Comparison of ENCODE assay signal across 9 cellular contexts in genomic region chr1:3490046-3490745, GRCh38.
"Had no signal": no experiment of that assay in that cellular context is flagged by ENCODE, and none has a peak within 500 bp of the region (broad histone marks: within the 10 kb centered on the region; RNA-seq: fewer than 3 reads in every experiment).

No MANE protein-coding gene starts in this region.

- H3K4me3 ChIP-seq: GM23338, K562 had no signal

- H3K27ac ChIP-seq: HL-60 had no signal

- H2AFZ ChIP-seq: GM23338 had no signal

- H3K4me2 ChIP-seq: GM23338 had no signal

- H3K4me3 Mint-ChIP-seq: GM23338, H9, HFFc6 had no signal

- DNase-seq: H9, HCEC 1CT, HFFc6, IMR-90 had no signal

- FAIRE-seq: H1, H54, K562 had no signal

- H3K27ac Mint-ChIP-seq: GM23338, H9, HFFc6 had no signal
